In the genomic region with DNA sequence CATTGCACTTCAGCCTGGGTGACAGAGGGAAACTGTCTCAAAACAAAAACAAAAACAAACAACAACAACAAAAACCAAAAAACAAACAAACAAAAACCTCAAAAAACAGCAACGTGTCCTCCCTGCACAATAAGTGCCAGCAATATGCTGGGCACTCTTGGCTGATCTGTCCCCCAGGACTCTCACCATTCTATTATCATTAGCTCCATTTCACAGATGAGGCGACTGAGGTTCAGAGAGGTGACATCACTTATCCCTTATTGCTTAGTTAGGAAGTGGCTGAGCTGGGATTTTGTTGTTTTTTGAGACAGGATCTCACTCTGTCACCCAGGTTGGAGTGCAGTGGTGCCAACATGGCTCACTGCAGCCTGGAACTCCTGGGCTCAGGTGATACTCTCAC, we compare ENCODE assay signal across 9 cellular contexts. TPM values are rescaled to one million over a fixed set of nuclear protein-coding genes. Genes with fewer than 3 reads are reported as not detected.
"Had no signal": no experiment of that assay in that cellular context is flagged by ENCODE, and none has a peak within 500 bp of the region (broad histone marks: within the 10 kb centered on the region; RNA-seq: fewer than 3 reads in every experiment).

No MANE protein-coding gene starts in this region.

- FAIRE-seq: G401.6, GM12878, GM12891, GM12892, GM18507, GM19239 had no signal

- ATAC-seq: GM12878 had no signal

- DNase-seq: GDM1, GF-D8 had no signal

- H3K4me3 ChIP-seq: GM12878 had no signal

RNA-seq across cellular contexts. Expression of gene CCDC63, which starts 33.0 kb away (rescaled TPM):
- total RNA-seq: G401, GM12878 had no signal
- polyA plus RNA-seq: GM12878 had no signal
